Comparison of ENCODE assay signal across 9 cellular contexts in genomic region chr2:175203621-175204496, GRCh38. TPM values are rescaled to one million over a fixed set of nuclear protein-coding genes. Genes with fewer than 3 reads are reported as not detected.
DNase-seq lines count a peak whose midpoint lies in the region; ATAC-seq and TF ChIP-seq lines count a peak whose summit lies in the region.
"Had no signal": no experiment of that assay in that cellular context is flagged by ENCODE, and none has a peak within 500 bp of the region (broad histone marks: within the 10 kb centered on the region; RNA-seq: fewer than 3 reads in every experiment).

No MANE protein-coding gene starts in this region.

- H3K36me3 Mint-ChIP-seq in activated CD8-positive, alpha-beta T cell treated with anti-CD3 and anti-CD28 coated beads for 36 hours (ENCODE audit: low read depth) = no peaks in the 10 kb centered on the region
- H3K36me3 Mint-ChIP-seq: IgD-negative memory B cell had no signal

- CTCF ChIA-PET in BJ (lab: Yijun Ruan, JAX) = interaction anchor here (0.6 to 1.4 kb wide), 10 partner anchors 9 to 1650 kb away, joined by 3 to 5 read pairs (median 3); partner anchors contain the start of gene CHN1
- CTCF ChIA-PET in activated CD8-positive, alpha-beta T cell treated with anti-CD3 and anti-CD28 coated beads for 36 hours (lab: Charles Lee) = interaction anchor here (0.6 to 4.3 kb wide), 30 partner anchors 8 to 894 kb away, joined by 3 to 55 read pairs (median 5); no protein-coding TSS in a partner anchor

- peaks cover 2% of the 10 kb centered on the region; the same call in 1 of the 2 replicates for H3K27me3 ChIP-seq in BJ (ENCODE audit: control insufficient read depth, insufficient read depth, low read length)

- H3K36me3 ChIP-seq in BJ (ENCODE audit: control insufficient read depth, insufficient read depth, low read length) = no peaks in the 10 kb centered on the region

- H3K27ac Mint-ChIP-seq in activated CD8-positive, alpha-beta T cell treated with anti-CD3 and anti-CD28 coated beads for 36 hours = no peak overlapping the region

- peaks cover 16% of the 10 kb centered on the region for H3K27me3 Mint-ChIP-seq in activated CD8-positive, alpha-beta T cell treated with anti-CD3 and anti-CD28 coated beads for 36 hours

- ATAC-seq in GM18909 (IDR thresholded peaks at IDR 0.05; ENCODE audit: poor library complexity, unreplicated experiment) (peak; percentile 85), HG03432 (IDR thresholded peaks at IDR 0.05; ENCODE audit: unreplicated experiment) (peak; percentile 94), HG03039 (IDR thresholded peaks at IDR 0.05; ENCODE audit: unreplicated experiment) (no peak)
- ATAC-seq in activated CD8-positive, alpha-beta T cell treated with anti-CD3 and anti-CD28 coated beads for 36 hours = peak; percentile 95

- peak; percentile 72 for TF ChIP-seq CTCF in BJ (IDR thresholded peaks at IDR 0.05; ENCODE audit: insufficient read depth, low read depth, low read length)
- peak; percentile 63 for TF ChIP-seq CTCF in activated CD8-positive, alpha-beta T cell treated with anti-CD3 and anti-CD28 coated beads for 36 hours (IDR thresholded peaks at IDR 0.05)

- H3K4me3 Mint-ChIP-seq in activated CD8-positive, alpha-beta T cell treated with anti-CD3 and anti-CD28 coated beads for 36 hours = no peak overlapping the region
- H3K4me3 Mint-ChIP-seq: IgD-negative memory B cell had no signal

- H3K4me3 ChIP-seq in BJ (ENCODE audit: low read depth, low read length) = no peak overlapping the region

- H3K9me3 Mint-ChIP-seq in activated CD8-positive, alpha-beta T cell treated with anti-CD3 and anti-CD28 coated beads for 36 hours = peaks cover 1% of the 10 kb centered on the region

- intact Hi-C loops in activated CD8-positive, alpha-beta T cell treated with anti-CD3 and anti-CD28 coated beads for 36 hours (cut with micrococcal nuclease) = loop anchor here (2.0 kb wide), 1 partner anchor 79 kb away; no protein-coding TSS in a partner anchor

- DNase-seq in BJ (ENCODE audit: low read depth) = no peak
- peak; percentile 40 for DNase-seq in NCI-H524 treated with DMSO at 0.1 percent for 48 hours (lab: John Stamatoyannopoulos, UW)
- peak; percentile 77 for DNase-seq in activated CD8-positive, alpha-beta T cell treated with anti-CD3 and anti-CD28 coated beads for 36 hours
- peak; percentile 41 for DNase-seq in fibroblast of gingiva (ENCODE audit: low read depth)
- DNase-seq in nucleus accumbens (lab: John Stamatoyannopoulos, UW) = peak in 31 of 56 donors; percentile 0 to 56 (median 9)

- POLR2A ChIA-PET in BJ (lab: Charles Lee) = no interaction called here
- POLR2A ChIA-PET in activated CD8-positive, alpha-beta T cell treated with anti-CD3 and anti-CD28 coated beads for 36 hours (lab: Charles Lee) = interaction anchor here (0.5 to 0.6 kb wide), 2 partner anchors 53 to 647 kb away, joined by 4 read pairs; no protein-coding TSS in a partner anchor

- peaks cover 4% of the 10 kb centered on the region for H3K4me1 Mint-ChIP-seq in activated CD8-positive, alpha-beta T cell treated with anti-CD3 and anti-CD28 coated beads for 36 hours (ENCODE audit: low read depth)

RNA-seq across cellular contexts. Expression of gene ATP5MC3, which starts 22.3 kb away (rescaled TPM):
- polyA plus RNA-seq in BJ (2011; rRNA removed) = 202 and 322 TPM in 2 replicates
- 55.0 and 80.2 TPM in 2 replicates for polyA minus RNA-seq in BJ (2011; rRNA and poly(A)+ RNA removed)
- 100 to 1,000 TPM; 399 to 401 TPM for total RNA-seq in activated CD8-positive, alpha-beta T cell treated with anti-CD3 and anti-CD28 coated beads for 36 hours

RNA-seq across cellular contexts. Expression of gene ATF2, which starts 35.9 kb away (rescaled TPM):
- polyA plus RNA-seq in BJ (2011; rRNA removed) = 60.6 and 70.2 TPM in 2 replicates
- 58.3 and 91.6 TPM in 2 replicates for polyA minus RNA-seq in BJ (2011; rRNA and poly(A)+ RNA removed)
- total RNA-seq in activated CD8-positive, alpha-beta T cell treated with anti-CD3 and anti-CD28 coated beads for 36 hours = 10 to 100 TPM; 42.9 to 48.4 TPM
